ENCODE assay signal across 8 cellular contexts in genomic region chr6:96381246-96381645, GRCh38.
"Had no signal": no experiment of that assay in that cellular context is flagged by ENCODE, and none has a peak within 500 bp of the region (broad histone marks: within the 10 kb centered on the region; RNA-seq: fewer than 3 reads in every experiment).

No MANE protein-coding gene starts in this region.

- H3K9ac ChIP-seq: KMS-11 had no signal

- H3K4me2 ChIP-seq: KMS-11 had no signal

- DNase-seq: IMR-90, KBM-7, KG1 had no signal

- H3K27ac Mint-ChIP-seq: IgD-negative memory B cell had no signal

- H3K4me3 ChIP-seq: K562 had no signal

- H3K27ac ChIP-seq: HL-60, KMS-11 had no signal

- H3K4me3 Mint-ChIP-seq: IgD-negative memory B cell had no signal

- H3K27me3 Mint-ChIP-seq: IgD-negative memory B cell had no signal

- ATAC-seq: HepG2, K562 had no signal

- H3K36me3 Mint-ChIP-seq: IgD-negative memory B cell had no signal
